In the genomic region with DNA sequence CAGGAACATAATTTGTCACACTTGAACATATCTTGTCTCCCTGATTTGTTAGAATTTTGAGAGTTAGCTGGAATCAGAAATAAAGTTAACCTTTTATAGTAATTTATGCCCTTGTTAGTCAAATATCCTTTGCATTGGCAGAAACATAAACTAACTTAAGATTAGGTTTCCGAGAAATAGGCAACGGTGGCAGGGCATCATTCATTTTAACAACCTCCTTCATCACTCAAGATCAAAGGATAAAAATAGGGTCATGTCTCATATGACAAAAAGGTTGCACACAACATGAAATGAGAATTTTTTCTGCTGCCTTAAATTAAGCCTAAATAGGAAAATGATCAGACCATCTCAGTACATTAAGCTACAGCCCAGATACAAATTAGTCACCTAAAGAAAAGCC, we compare ENCODE assay signal across 27 cellular contexts.
"Had no signal": no experiment of that assay in that cellular context is flagged by ENCODE, and none has a peak within 500 bp of the region (broad histone marks: within the 10 kb centered on the region; RNA-seq: fewer than 3 reads in every experiment).

No MANE protein-coding gene starts in this region.

- H3K79me2 ChIP-seq: parathyroid adenoma had no signal

- H3K27ac Mint-ChIP-seq: natural killer cell; nephron; progenitor cell of endocrine pancreas; stimulated activated effector memory CD8-positive, alpha-beta T cell treated with anti-CD3 and anti-CD28 coated beads, Interleukin-12 subunit alpha, Interleukin-12 subunit beta, amount 100 ng/mL, for 72 hours; stimulated activated naive B cell treated with anti-CD40 and anti-IgM and Interleukin-4, amounts not matched to agents 10 μg/mL and 1 μg/mL and 100 μg/mL, for 72 hours; stimulated activated naive CD8-positive, alpha-beta T cell treated with anti-CD3 and anti-CD28 coated beads, Interleukin-15, Interleukin-2, amounts not matched to agents 100 ng/mL and 50 ng/mL, for 24 hours; type B pancreatic cell had no signal

- H3K36me3 Mint-ChIP-seq: natural killer cell; stimulated activated effector memory CD8-positive, alpha-beta T cell treated with anti-CD3 and anti-CD28 coated beads, Interleukin-12 subunit alpha, Interleukin-12 subunit beta, amount 100 ng/mL, for 72 hours; stimulated activated naive B cell treated with anti-CD40 and anti-IgM and Interleukin-4, amounts not matched to agents 10 μg/mL and 1 μg/mL and 100 μg/mL, for 72 hours; type B pancreatic cell had no signal

- H3K9me3 Mint-ChIP-seq: stimulated activated effector memory CD8-positive, alpha-beta T cell treated with anti-CD3 and anti-CD28 coated beads, Interleukin-12 subunit alpha, Interleukin-12 subunit beta, amount 100 ng/mL, for 72 hours; stimulated activated naive CD8-positive, alpha-beta T cell treated with anti-CD3 and anti-CD28 coated beads, Interleukin-15, Interleukin-2, amounts not matched to agents 100 ng/mL and 50 ng/mL, for 24 hours; type B pancreatic cell had no signal

- H3K27ac ChIP-seq: neural progenitor cell, ovary, parathyroid adenoma, psoas muscle, right lobe of liver, sigmoid colon, stomach, thoracic aorta, thyroid gland, tibial nerve, upper lobe of right lung, uterus had no signal

- DNase-seq: natural killer cell; occipital lobe; ovary; psoas muscle; right cardiac atrium; right lobe of liver; sigmoid colon; small intestine; stimulated activated CD4-positive, alpha-beta T cell treated with anti-CD3 and anti-CD28 coated beads, Interleukin-15, amount 100 ng/mL, for 24 hours; stimulated activated CD4-positive, alpha-beta T cell treated with anti-CD3 and anti-CD28 coated beads, Interleukin-2, amount 100 ng/mL, for 24 hours; stimulated activated CD4-positive, alpha-beta T cell treated with anti-CD3 and anti-CD28 coated beads, Interleukin-2, amount 100 ng/mL, for 48 hours; stimulated activated CD4-positive, alpha-beta T cell treated with anti-CD3 and anti-CD28 coated beads, Interleukin-4, amount 100 ng/mL, for 24 hours; stimulated activated naive B cell treated with anti-CD40 and anti-IgM and Interleukin-4, amounts not matched to agents 10 μg/mL and 1 μg/mL and 100 μg/mL, for 72 hours; stimulated activated naive CD4-positive, alpha-beta T cell treated with Interleukin-2 at 50 U/mL for 16 hours; stomach; thyroid gland; upper lobe of right lung; uterus had no signal

- H3K27me3 Mint-ChIP-seq: progenitor cell of endocrine pancreas; stimulated activated naive B cell treated with anti-CD40 and anti-IgM and Interleukin-4, amounts not matched to agents 10 μg/mL and 1 μg/mL and 100 μg/mL, for 72 hours; stimulated activated naive CD8-positive, alpha-beta T cell treated with anti-CD3 and anti-CD28 coated beads, Interleukin-15, Interleukin-2, amounts not matched to agents 100 ng/mL and 50 ng/mL, for 24 hours; type B pancreatic cell had no signal

- H3K9ac ChIP-seq: neural progenitor cell, parathyroid adenoma had no signal

- H3K4me3 Mint-ChIP-seq: natural killer cell; nephron; neural progenitor cell; stimulated activated effector memory CD8-positive, alpha-beta T cell treated with anti-CD3 and anti-CD28 coated beads, Interleukin-12 subunit alpha, Interleukin-12 subunit beta, amount 100 ng/mL, for 72 hours; stimulated activated naive B cell treated with anti-CD40 and anti-IgM and Interleukin-4, amounts not matched to agents 10 μg/mL and 1 μg/mL and 100 μg/mL, for 72 hours; stimulated activated naive CD8-positive, alpha-beta T cell treated with anti-CD3 and anti-CD28 coated beads, Interleukin-15, Interleukin-2, amounts not matched to agents 100 ng/mL and 50 ng/mL, for 24 hours; type B pancreatic cell had no signal

- H3K9me3 ChIP-seq: ovary, psoas muscle, right lobe of liver, sigmoid colon, thoracic aorta, thyroid gland, uterus had no signal

- H2AFZ ChIP-seq: neural progenitor cell, parathyroid adenoma had no signal

- H3K27me3 ChIP-seq: neural progenitor cell, ovary, right lobe of liver, sigmoid colon, stomach, thyroid gland, tibial nerve, upper lobe of right lung, uterus had no signal

- H3K4me3 ChIP-seq: neural progenitor cell, ovary, psoas muscle, right lobe of liver, sigmoid colon, stomach, thoracic aorta, thyroid gland, tibial nerve, upper lobe of right lung, uterus had no signal

- H3K4me1 Mint-ChIP-seq: natural killer cell; nephron; stimulated activated effector memory CD8-positive, alpha-beta T cell treated with anti-CD3 and anti-CD28 coated beads, Interleukin-12 subunit alpha, Interleukin-12 subunit beta, amount 100 ng/mL, for 72 hours; stimulated activated naive B cell treated with anti-CD40 and anti-IgM and Interleukin-4, amounts not matched to agents 10 μg/mL and 1 μg/mL and 100 μg/mL, for 72 hours had no signal

- ATAC-seq: natural killer cell; psoas muscle; right cardiac atrium; right lobe of liver; stimulated activated effector memory CD8-positive, alpha-beta T cell treated with anti-CD3 and anti-CD28 coated beads, Interleukin-12 subunit alpha, Interleukin-12 subunit beta, amount 100 ng/mL, for 72 hours; stimulated activated naive B cell treated with anti-CD40 and anti-IgM and Interleukin-4, amounts not matched to agents 10 μg/mL and 1 μg/mL and 100 μg/mL, for 72 hours; upper lobe of right lung had no signal

- H3K4me2 ChIP-seq: neural progenitor cell had no signal

- H3K4me1 ChIP-seq: neural progenitor cell, parathyroid adenoma, psoas muscle, right lobe of liver, sigmoid colon, stomach, thyroid gland, tibial nerve, upper lobe of right lung, uterus had no signal

- H3K36me3 ChIP-seq: ovary, right lobe of liver, sigmoid colon, stomach, thoracic aorta, thyroid gland, tibial nerve, upper lobe of right lung, uterus had no signal
